14 cellular contexts compared by ENCODE assay signal in the genomic region with DNA sequence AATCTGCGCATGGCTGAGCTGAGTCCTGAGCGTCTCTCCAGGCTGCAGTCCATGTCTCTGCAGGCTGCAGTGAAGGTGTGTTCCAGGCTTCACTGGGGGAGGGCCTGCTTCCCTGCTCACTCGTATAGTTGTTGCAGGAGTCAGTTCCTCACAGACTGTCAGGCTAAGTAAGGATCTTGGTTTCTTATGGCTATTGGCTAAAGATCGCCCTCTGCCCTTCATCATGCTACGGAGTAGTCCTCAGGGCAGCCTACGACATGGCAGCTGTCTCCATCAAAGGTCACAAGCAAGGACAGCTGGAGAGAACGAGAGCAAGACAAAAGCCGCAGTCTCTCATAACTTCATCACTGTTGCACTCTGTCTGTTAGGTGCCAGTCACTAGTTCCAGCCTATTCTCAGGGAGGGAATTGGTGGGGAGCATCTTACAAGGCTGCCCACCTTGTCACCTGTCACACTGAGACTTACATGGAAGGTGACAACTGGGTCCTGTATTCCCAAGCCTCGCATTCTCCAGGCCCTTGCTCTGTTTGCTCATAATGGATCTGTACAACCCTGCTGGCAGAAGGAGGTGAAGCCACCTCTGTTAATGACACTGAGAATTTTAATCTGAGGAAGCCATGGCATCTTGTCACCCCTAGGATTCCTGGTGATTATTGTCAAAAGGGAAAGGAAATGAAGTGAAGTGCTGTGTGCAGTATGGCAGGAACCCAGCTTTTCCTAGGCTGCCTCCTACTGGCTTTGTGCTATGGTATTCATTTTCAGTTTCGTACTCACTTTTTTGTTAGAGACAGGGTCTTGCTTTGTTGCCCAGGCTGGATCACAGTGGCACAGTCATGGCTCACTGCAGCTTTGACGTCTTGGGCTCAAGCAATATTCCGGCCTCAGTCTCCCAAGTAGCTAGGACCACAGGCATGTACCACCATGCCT. TPM values are rescaled to one million over a fixed set of nuclear protein-coding genes. Genes with fewer than 3 reads are reported as not detected.
DNase-seq lines count a peak whose midpoint lies in the region; ATAC-seq and TF ChIP-seq lines count a peak whose summit lies in the region.
"Had no signal": no experiment of that assay in that cellular context is flagged by ENCODE, and none has a peak within 500 bp of the region (broad histone marks: within the 10 kb centered on the region; RNA-seq: fewer than 3 reads in every experiment).

No MANE protein-coding gene starts in this region.

- H3K27ac ChIP-seq in PC-3 (ENCODE audit: low read length) (no peak overlapping the region), Peyer's patch (no peak overlapping the region)
- H3K27ac ChIP-seq: sigmoid colon had no signal

- no peaks in the 10 kb centered on the region for H3F3A ChIP-seq in PC-3 (ENCODE audit: low read length, unreplicated experiment)

- H3K4me2 ChIP-seq in PC-3 (ENCODE audit: low read length): no peak overlapping the region

- H2AFZ ChIP-seq in PC-3 (ENCODE audit: low read length): no peak overlapping the region

- no peaks in the 10 kb centered on the region for H3K9me2 ChIP-seq in PC-3 (replicated peaks; ENCODE audit: low read length)

- no peaks in the 10 kb centered on the region for H4K20me1 ChIP-seq in PC-3 (ENCODE audit: low read length)

- H3K79me2 ChIP-seq in PC-3 (ENCODE audit: low read length): no peaks in the 10 kb centered on the region

- H3K4me1 ChIP-seq in PC-3 (ENCODE audit: insufficient read depth, low read length) (no peaks in the 10 kb centered on the region), Peyer's patch (no peaks in the 10 kb centered on the region)
- H3K4me1 ChIP-seq: sigmoid colon had no signal

- H3K27me3 ChIP-seq in BJ (ENCODE audit: control insufficient read depth, insufficient read depth, low read length): no peaks in the 10 kb centered on the region
- H3K27me3 ChIP-seq in PC-3 (ENCODE audit: low read length): no peaks in the 10 kb centered on the region
- H3K27me3 ChIP-seq in Peyer's patch: no peaks in the 10 kb centered on the region
- H3K27me3 ChIP-seq: sigmoid colon had no signal

- 0 out of 2 replicates have a peak, but pooled peaks have one; percentile 2 for TF ChIP-seq CTCF in BJ (IDR thresholded peaks at IDR 0.05; ENCODE audit: insufficient read depth, low read depth, low read length)
- peak; percentile 23 for TF ChIP-seq CTCF in GM12873 (IDR thresholded peaks at IDR 0.05; ENCODE audit: insufficient read depth, low read depth, low read length, missing control alignments)
- peak; percentile 32; the same call in 1 of the 2 replicates for TF ChIP-seq CTCF in PC-3 (conservative IDR thresholded peaks at IDR 0.05; ENCODE audit: low read depth, low read length)
- no peak for TF ChIP-seq CTCF in Peyer's patch (IDR thresholded peaks at IDR 0.05)

- intact Hi-C loops in PC-3 (cut with micrococcal nuclease): no loop called here

- no peaks in the 10 kb centered on the region for H3K9me3 ChIP-seq in PC-3 (ENCODE audit: low read length)
- H3K9me3 ChIP-seq in Peyer's patch: no peaks in the 10 kb centered on the region
- H3K9me3 ChIP-seq: sigmoid colon had no signal

- peaks cover 5% of the 10 kb centered on the region for H3K36me3 ChIP-seq in BJ (ENCODE audit: control insufficient read depth, insufficient read depth, low read length)
- H3K36me3 ChIP-seq in PC-3 (ENCODE audit: low read depth, low read length): peaks cover 13% of the 10 kb centered on the region; the same call in 1 of the 2 replicates
- peaks cover 0 to 55% (median 0%) of the 10 kb centered on the region in 3 donors for H3K36me3 ChIP-seq in Peyer's patch

- CTCF ChIA-PET in BJ (lab: Yijun Ruan, JAX) (interaction anchor here (0.6 to 1.0 kb wide), 2 partner anchors 11 to 275 kb away, joined by 3 read pairs; no protein-coding TSS in a partner anchor), PC-3 (lab: Charles Lee) (no interaction called here)

- BruUV-seq in PC-3 (replicated peaks; lab: Mats Ljungman, UMichigan): no TSS peak

- DNase-seq in BJ (ENCODE audit: low read depth) (no peak), PC-3 (no peak), erythroblast (lab: John Stamatoyannopoulos, UW) (peak; percentile 17 to 18), Peyer's patch (no peak), T-helper 9 cell (no peak), GF-D8 (lab: John Stamatoyannopoulos, UW) (no peak)
- no peak for DNase-seq in activated T-cell treated with anti-CD3 and anti-CD28 coated beads, Interleukin-2, amount 50 U/mL, for 48 hours
- DNase-seq: activated CD8-positive, alpha-beta memory T cell treated with anti-CD3 and anti-CD28 coated beads, Interleukin-2, amount 10 ng/mL, durations not matched to agents 7 days and 5 days; C1 segment of cervical spinal cord; EL; NCI-H1417 treated with DMSO at 0.1 percent for 48 hours; sigmoid colon; stimulated activated naive CD8-positive, alpha-beta T cell treated with anti-CD3 and anti-CD28 coated beads, Interleukin-15, Interleukin-2, amounts not matched to agents 100 U/mL and 50 U/mL, for 24 hours had no signal

- POLR2A ChIA-PET in BJ (lab: Charles Lee): no interaction called here
- POLR2A ChIA-PET in PC-3 (lab: Charles Lee; ENCODE audit: unreplicated experiment): no interaction called here

- H3K9ac ChIP-seq in PC-3 (ENCODE audit: low read length): no peak overlapping the region

- TF ChIP-seq POLR2A in erythroblast (IDR thresholded peaks at IDR 0.05; ENCODE audit: low read length) (no peak), Peyer's patch (IDR thresholded peaks at IDR 0.05) (no peak)

- no peak for ATAC-seq in PC-3
- ATAC-seq: activated CD8-positive, alpha-beta memory T cell treated with anti-CD3 and anti-CD28 coated beads, Interleukin-2, amount 10 ng/mL, durations not matched to agents 7 days and 5 days; stimulated activated naive CD8-positive, alpha-beta T cell treated with anti-CD3 and anti-CD28 coated beads, Interleukin-15, Interleukin-2, amounts not matched to agents 100 U/mL and 50 U/mL, for 24 hours had no signal

- H3K4me3 ChIP-seq in BJ (ENCODE audit: low read depth, low read length): no peak overlapping the region
- no peak overlapping the region for H3K4me3 ChIP-seq in PC-3 (ENCODE audit: low read length)
- no peak overlapping the region for H3K4me3 ChIP-seq in Peyer's patch
- H3K4me3 ChIP-seq: sigmoid colon had no signal

RNA-seq across cellular contexts. Expression of a gene that starts 43.4 kb away (rescaled TPM):
- 18.6 and 27.9 TPM in 2 replicates for polyA plus RNA-seq in BJ (2011; rRNA removed)
- 16.5 and 18.0 TPM in 2 replicates for polyA minus RNA-seq in BJ (2011; rRNA and poly(A)+ RNA removed)
- 16.6 and 17.3 TPM in 2 replicates for total RNA-seq in PC-3 (2014; rRNA removed)
- 10 to 100 TPM; 35.3 to 64.8 (median 47.0) TPM for total RNA-seq in Peyer's patch

RNA-seq across cellular contexts. Expression of a gene that starts 44.2 kb away (rescaled TPM):
- 110 and 130 TPM in 2 replicates for polyA plus RNA-seq in BJ (2011; rRNA removed)
- 52.3 and 58.0 TPM in 2 replicates for polyA minus RNA-seq in BJ (2011; rRNA and poly(A)+ RNA removed)
- total RNA-seq in PC-3 (2014; rRNA removed) (562 and 859 TPM in 2 replicates), Peyer's patch (100 to 1,000 TPM; 185 to 403 (median 242) TPM)

RNA-seq across cellular contexts. Expression of a gene that starts 54.7 kb away (rescaled TPM):
- 35.0 and 49.8 TPM in 2 replicates for polyA plus RNA-seq in BJ (2011; rRNA removed)
- polyA minus RNA-seq in BJ (2011; rRNA and poly(A)+ RNA removed): 4.6 and 8.5 TPM in 2 replicates
- total RNA-seq in PC-3 (2014; rRNA removed): 48.1 and 58.7 TPM in 2 replicates
- total RNA-seq in Peyer's patch: 10 to 100 TPM; 20.7 to 31.4 (median 27.0) TPM

RNA-seq across cellular contexts. Expression of a gene that starts 54.9 kb away (rescaled TPM):
- polyA plus RNA-seq in BJ (2011; rRNA removed): 12.5 and 17.2 TPM in 2 replicates
- polyA minus RNA-seq in BJ (2011; rRNA and poly(A)+ RNA removed): 14.3 and 15.1 TPM in 2 replicates
- 39.0 and 49.8 TPM in 2 replicates for total RNA-seq in PC-3 (2014; rRNA removed)
- 10 to 100 TPM; 21.5 to 42.6 (median 38.8) TPM for total RNA-seq in Peyer's patch

Comparison
In these comparisons a context has a peak if more than half of its experiments do, and no peak if none do; other contexts are left out.
1. DNase-seq: peak in erythroblast (2 of 2); none in BJ (single experiment), PC-3 (single experiment), Peyer's patch (0 of 3), T-helper 9 cell (single experiment), activated T-cell treated with anti-CD3 and anti-CD28 coated beads, Interleukin-2, amount 50 U/mL, for 48 hours (0 of 2) and GF-D8 (single experiment).
2. CTCF ChIP-seq: peak in BJ (single experiment), GM12873 (single experiment) and PC-3 (single experiment); none in Peyer's patch (0 of 6).